ENCODE assay signal across 8 cellular contexts in the genomic region with DNA sequence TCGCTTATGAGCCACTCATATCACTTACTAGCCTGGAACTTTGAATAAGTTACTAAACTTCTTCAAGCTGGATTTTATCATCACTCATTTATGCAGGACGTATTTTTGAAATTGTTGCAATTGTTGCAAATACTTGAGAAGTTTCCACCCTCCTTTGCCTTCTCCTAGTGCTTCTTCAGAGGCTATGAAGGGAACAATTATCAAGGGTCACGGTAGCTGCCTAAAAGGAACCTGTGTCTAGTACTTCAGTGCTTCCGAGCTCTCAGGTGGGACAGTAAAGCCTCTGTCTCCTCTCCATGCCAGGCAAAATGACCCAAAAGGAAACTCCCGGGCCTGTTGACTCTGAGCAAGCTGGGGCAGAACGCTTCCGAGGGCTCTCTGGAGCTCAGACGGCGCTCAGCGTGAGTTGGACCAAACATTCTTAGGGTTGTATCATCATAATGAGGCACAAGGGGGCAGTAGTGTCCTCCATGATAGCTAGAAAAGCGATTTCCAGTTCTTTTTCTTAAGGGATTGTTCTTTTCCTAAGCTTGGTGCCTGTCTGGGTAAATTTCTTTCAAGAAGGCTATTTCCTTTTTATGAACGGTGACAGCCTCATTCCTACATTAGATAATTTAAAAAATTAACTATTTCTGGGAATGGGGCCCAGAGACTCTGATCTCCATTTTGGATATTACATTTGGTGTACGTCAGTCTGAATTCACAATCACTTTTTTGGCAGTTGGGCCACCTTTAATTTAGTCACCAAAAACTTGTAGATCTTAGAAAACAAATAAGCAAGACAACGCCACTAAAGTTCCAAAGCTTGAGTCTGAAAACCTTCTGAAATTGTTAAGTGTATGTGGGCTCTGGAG.
DNase-seq lines count a peak whose midpoint lies in the region; ATAC-seq lines count a peak whose summit lies in the region.

No MANE protein-coding gene starts in this region.

- H3K27me3 ChIP-seq in Karpas-422 (ENCODE audit: low read length), result no peaks in the 10 kb centered on the region

- no peak overlapping the region for H3K9ac ChIP-seq in Karpas-422 (ENCODE audit: low read length)

- no peak overlapping the region for H3K27ac Mint-ChIP-seq in stimulated activated effector memory CD8-positive, alpha-beta T cell treated with anti-CD3 and anti-CD28 coated beads, Interleukin-12 subunit alpha, Interleukin-12 subunit beta, amount 100 ng/mL, for 72 hours

- no peak overlapping the region for H3K27ac ChIP-seq in Karpas-422 (ENCODE audit: low read length)
- H3K27ac ChIP-seq in caudate nucleus (ENCODE audit: low read depth, low read length), result no peak overlapping the region

- H3K9me3 Mint-ChIP-seq in stimulated activated effector memory CD8-positive, alpha-beta T cell treated with anti-CD3 and anti-CD28 coated beads, Interleukin-12 subunit alpha, Interleukin-12 subunit beta, amount 100 ng/mL, for 72 hours, result no peaks in the 10 kb centered on the region

- H3K4me1 ChIP-seq in Karpas-422 (ENCODE audit: low read length), result no peaks in the 10 kb centered on the region

- no peak overlapping the region for H3K4me2 ChIP-seq in Karpas-422 (ENCODE audit: low read depth, low read length, poor library complexity, severe bottlenecking)

- no peak overlapping the region for H3K4me3 ChIP-seq in Karpas-422 (ENCODE audit: low read length)

- no peaks in the 10 kb centered on the region for H3K36me3 Mint-ChIP-seq in stimulated activated effector memory CD8-positive, alpha-beta T cell treated with anti-CD3 and anti-CD28 coated beads, Interleukin-12 subunit alpha, Interleukin-12 subunit beta, amount 100 ng/mL, for 72 hours

- H3K4me3 Mint-ChIP-seq in stimulated activated effector memory CD8-positive, alpha-beta T cell treated with anti-CD3 and anti-CD28 coated beads, Interleukin-12 subunit alpha, Interleukin-12 subunit beta, amount 100 ng/mL, for 72 hours, result no peak overlapping the region

- H3K36me3 ChIP-seq in Karpas-422 (ENCODE audit: insufficient read depth, low read length), result no peaks in the 10 kb centered on the region

- DNase-seq in ELR (ENCODE audit: low read depth), result peak; percentile 71
- DNase-seq in Karpas-422, result peak; percentile 77
- DNase-seq in RKO (ENCODE audit: low spot score), result peak; percentile 59
- peak in 42 of 61 donors; percentile 0 to 56 (median 4) for DNase-seq in caudate nucleus (lab: John Stamatoyannopoulos, UW)
- peak; percentile 50 for DNase-seq in kidney glomerular epithelial cell (lab: John Stamatoyannopoulos, UW)
- DNase-seq in stimulated activated effector memory CD8-positive, alpha-beta T cell treated with anti-CD3 and anti-CD28 coated beads, Interleukin-12 subunit alpha, Interleukin-12 subunit beta, amount 100 ng/mL, for 72 hours (ENCODE audit: low spot score in 2 of 2), result peak; percentile 3 to 52

- H2AFZ ChIP-seq in Karpas-422 (ENCODE audit: low read length), result no peak overlapping the region

- ATAC-seq in GM21576 (IDR thresholded peaks at IDR 0.05; ENCODE audit: unreplicated experiment) (peak; percentile 72), HG03045 (IDR thresholded peaks at IDR 0.05; ENCODE audit: unreplicated experiment) (no peak)
- ATAC-seq in stimulated activated effector memory CD8-positive, alpha-beta T cell treated with anti-CD3 and anti-CD28 coated beads, Interleukin-12 subunit alpha, Interleukin-12 subunit beta, amount 100 ng/mL, for 72 hours, result peak; percentile 58

- H3K79me2 ChIP-seq in Karpas-422 (ENCODE audit: low read length), result no peaks in the 10 kb centered on the region

- no peaks in the 10 kb centered on the region for H4K20me1 ChIP-seq in Karpas-422 (ENCODE audit: insufficient read depth, low read depth, low read length)

- H3K4me1 Mint-ChIP-seq in stimulated activated effector memory CD8-positive, alpha-beta T cell treated with anti-CD3 and anti-CD28 coated beads, Interleukin-12 subunit alpha, Interleukin-12 subunit beta, amount 100 ng/mL, for 72 hours, result peaks cover 5% of the 10 kb centered on the region

- no peaks in the 10 kb centered on the region for H3K9me3 ChIP-seq in Karpas-422 (ENCODE audit: low read length)

- H3K9me2 ChIP-seq in Karpas-422 (replicated peaks; ENCODE audit: insufficient read depth, low read length), result no peaks in the 10 kb centered on the region

Comparison
In these comparisons a context has a peak if more than half of its experiments do, and no peak if none do; other contexts are left out.
1. DNase-seq: peak in every context shown above with its lines; median percentile 77 in Karpas-422; 71 in ELR; 59 in RKO; 50 in kidney glomerular epithelial cell; 28 in stimulated activated effector memory CD8-positive, alpha-beta T cell treated with anti-CD3 and anti-CD28 coated beads, Interleukin-12 subunit alpha, Interleukin-12 subunit beta, amount 100 ng/mL, for 72 hours; 4 in caudate nucleus.